Comparison of ENCODE assay signal across 25 cellular contexts in genomic region chr1:1055841-1056736, GRCh38. TPM values are rescaled to one million over a fixed set of nuclear protein-coding genes. Genes with fewer than 3 reads are reported as not detected.
DNase-seq lines count a peak whose midpoint lies in the region; ATAC-seq, FAIRE-seq and TF ChIP-seq lines count a peak whose summit lies in the region.
"Had no signal": no experiment of that assay in that cellular context is flagged by ENCODE, and none has a peak within 500 bp of the region (broad histone marks: within the 10 kb centered on the region; RNA-seq: fewer than 3 reads in every experiment).

No MANE protein-coding gene starts in this region.

- CTCF ChIA-PET in H1 (lab: Charles Lee; ENCODE audit: partially characterized antibody): interaction anchor here (1.1 to 10.2 kb wide), 3 partner anchors 7 to 72 kb away, joined by 3 to 70 read pairs (median 37); no protein-coding TSS in a partner anchor

- no peak overlapping the region for H3K18ac ChIP-seq in H1 (ENCODE audit: extremely low read depth, low read length)

- ATAC-seq in activated naive CD8-positive, alpha-beta T cell treated with anti-CD3 and anti-CD28 coated beads, Interleukin-2, amount 50 U/mL, for 24 hours: no peak
- ATAC-seq: SK-N-SH treated with all-trans-retinoic acid at 6 μM for 48 hours had no signal

- peaks cover 0 to 9% (median 6%) of the 10 kb centered on the region in 4 experiments; a peak in 5 of 7 replicates for H3K4me1 ChIP-seq in H1 (replicated peaks in 1 of 4; ENCODE audit: control insufficient read depth in 3 of 4, insufficient read depth in 4 of 4, low read length in 3 of 4)
- H3K4me1 ChIP-seq: BE2C had no signal

- peaks cover 2 to 38% (median 24%) of the 10 kb centered on the region in 4 experiments; a peak in 6 of 8 replicates for H3K36me3 ChIP-seq in H1 (ENCODE audit: control insufficient read depth in 2 of 4, insufficient read depth in 4 of 4, low read length in 3 of 4)
- H3K36me3 ChIP-seq: BE2C had no signal

- 90% methylated on average over 34 of the region's 50 CpGs; no CpG with 5 or more reads in 1 of the 2 experiments for WGBS in H1 (ENCODE audit: extremely low coverage in 1 of 2, insufficient coverage in 1 of 2, insufficient read length in 1 of 2, insufficient replicate concordance in 2 of 2, low coverage in 1 of 2, low lambda C conversion rate in 2 of 2, missing lambda C conversion rate in 1 of 2), 2 experiments

- no peaks in the 10 kb centered on the region for H3K79me2 ChIP-seq in H1 (ENCODE audit: control insufficient read depth in 1 of 2, insufficient read depth in 2 of 2, low read length in 2 of 2)

- H3K4ac ChIP-seq in H1 (replicated peaks; ENCODE audit: insufficient read length, low read depth, low read length): no peak overlapping the region

- peaks cover 21% of the 10 kb centered on the region for H3K4me1 Mint-ChIP-seq in activated naive CD8-positive, alpha-beta T cell treated with anti-CD3 and anti-CD28 coated beads for 36 hours
- H3K4me1 Mint-ChIP-seq in activated naive CD8-positive, alpha-beta T cell treated with anti-CD3 and anti-CD28 coated beads, Interleukin-2, amount 50 U/mL, for 24 hours: peaks cover 17% of the 10 kb centered on the region

- no peak overlapping the region for H3K4me2 ChIP-seq in H1 (ENCODE audit: insufficient read depth in 1 of 2, low read depth in 2 of 2, low read length in 2 of 2)
- H3K4me2 ChIP-seq: KMS-11 had no signal

- POLR2A ChIA-PET in H1 (lab: Charles Lee; ENCODE audit: partially characterized antibody): interaction anchor here (0.9 to 6.9 kb wide), 14 partner anchors 8 to 254 kb away, joined by 3 to 70 read pairs (median 4); partner anchors contain the start of gene PERM1

- no peak overlapping the region for H2BK120ac ChIP-seq in H1 (replicated peaks; ENCODE audit: low read depth, low read length)

- H3K14ac ChIP-seq in H1 (ENCODE audit: insufficient read length): no peak overlapping the region

- H3K27me3 Mint-ChIP-seq in activated naive CD8-positive, alpha-beta T cell treated with anti-CD3 and anti-CD28 coated beads for 36 hours: peaks cover 26% of the 10 kb centered on the region
- peaks cover 22% of the 10 kb centered on the region for H3K27me3 Mint-ChIP-seq in activated naive CD8-positive, alpha-beta T cell treated with anti-CD3 and anti-CD28 coated beads, Interleukin-2, amount 50 U/mL, for 24 hours

- no peak overlapping the region for H2BK20ac ChIP-seq in H1 (ENCODE audit: low read length)

- 0 out of 2 replicates have a peak overlapping the region, but pooled peaks have one; percentile 1 for H2BK12ac ChIP-seq in H1 (ENCODE audit: low read depth, low read length)

- no peaks in the 10 kb centered on the region for H3K9me3 Mint-ChIP-seq in activated naive CD8-positive, alpha-beta T cell treated with anti-CD3 and anti-CD28 coated beads for 36 hours
- no peaks in the 10 kb centered on the region for H3K9me3 Mint-ChIP-seq in activated naive CD8-positive, alpha-beta T cell treated with anti-CD3 and anti-CD28 coated beads, Interleukin-2, amount 50 U/mL, for 24 hours
- H3K9me3 Mint-ChIP-seq: CD4-positive, CD25-positive, alpha-beta regulatory T cell had no signal

- H3K9ac ChIP-seq in H1 (replicated peaks in 1 of 4; ENCODE audit: extremely low read depth in 1 of 4, low read depth in 3 of 4, low read length in 3 of 4): no peak overlapping the region
- H3K9ac ChIP-seq: GM23248, KMS-11 had no signal

- peaks cover 5% of the 10 kb centered on the region; the same call in 1 of the 2 replicates for H3K79me1 ChIP-seq in H1 (ENCODE audit: low read depth, low read length)

- TF ChIP-seq EP300 in H1 (IDR thresholded peaks at IDR 0.05; ENCODE audit: borderline replicate concordance in 1 of 2, low read depth in 2 of 2, low read length in 2 of 2): no peak

- no peak overlapping the region for H4K91ac ChIP-seq in H1 (replicated peaks; ENCODE audit: insufficient read length, low read length)

- H2AFZ ChIP-seq in H1 (ENCODE audit: low read length): no peak overlapping the region
- H2AFZ ChIP-seq: GM23248 had no signal

- H3K27me3 ChIP-seq in H1 (replicated peaks in 1 of 4; ENCODE audit: control insufficient read depth in 3 of 4, extremely low read depth in 1 of 4, insufficient read depth in 3 of 4, low read length in 3 of 4): peaks cover 6 to 28% (median 20%) of the 10 kb centered on the region in 4 experiments

- no peak overlapping the region for H2BK15ac ChIP-seq in H1 (ENCODE audit: low read length)

- no peak for TF ChIP-seq RAD21 in H1 (IDR thresholded peaks at IDR 0.05 in 1 of 2, conservative IDR thresholded peaks at IDR 0.05 in 1 of 2; ENCODE audit: low read depth in 2 of 2, low read length in 2 of 2)

- H2AK5ac ChIP-seq in H1 (ENCODE audit: low read depth, low read length): 0 out of 2 replicates have a peak overlapping the region, but pooled peaks have one; percentile 3

- H3K23me2 ChIP-seq in H1 (ENCODE audit: low read depth, low read length): peaks cover 7% of the 10 kb centered on the region; the same call in 1 of the 2 replicates

- TF ChIP-seq POLR2A in H1 (IDR thresholded peaks at IDR 0.05; ENCODE audit: control extremely low read depth in 1 of 2, low read depth in 2 of 2, low read length in 2 of 2): no peak

- H3K27ac Mint-ChIP-seq in activated naive CD8-positive, alpha-beta T cell treated with anti-CD3 and anti-CD28 coated beads for 36 hours: peak overlapping the region; percentile 20
- no peak overlapping the region for H3K27ac Mint-ChIP-seq in activated naive CD8-positive, alpha-beta T cell treated with anti-CD3 and anti-CD28 coated beads, Interleukin-2, amount 50 U/mL, for 24 hours
- H3K27ac Mint-ChIP-seq: CD4-positive, CD25-positive, alpha-beta regulatory T cell had no signal

- peaks cover 0 to 24% of the 10 kb centered on the region in 2 experiments for H4K20me1 ChIP-seq in H1 (replicated peaks in 1 of 2; ENCODE audit: control insufficient read depth in 1 of 2, insufficient read depth in 2 of 2, low read length in 2 of 2)

- H3K23ac ChIP-seq in H1 (ENCODE audit: insufficient read length): no peak overlapping the region

- no peak overlapping the region for H3K56ac ChIP-seq in H1 (replicated peaks; ENCODE audit: insufficient read length, low read depth, low read length)

- no peak overlapping the region for H3K27ac ChIP-seq in H1 (ENCODE audit: low read depth, low read length)
- H3K27ac ChIP-seq: GM23248, KMS-11 had no signal

- no peak for TF ChIP-seq CTCF in H1 (IDR thresholded peaks at IDR 0.05; ENCODE audit: control extremely low read depth in 1 of 3, insufficient read depth in 1 of 3, low read depth in 1 of 3, low read length in 3 of 3)
- no peak for TF ChIP-seq CTCF in D721Med (IDR thresholded peaks at IDR 0.05; ENCODE audit: insufficient read depth, missing control alignments)

- no peaks in the 10 kb centered on the region for H3K9me3 ChIP-seq in H1 (ENCODE audit: insufficient read depth in 2 of 2, low read depth in 1 of 2, low read length in 1 of 2)
- H3K9me3 ChIP-seq: BE2C had no signal

- no peak overlapping the region for H3K4me3 Mint-ChIP-seq in activated naive CD8-positive, alpha-beta T cell treated with anti-CD3 and anti-CD28 coated beads for 36 hours
- H3K4me3 Mint-ChIP-seq in activated naive CD8-positive, alpha-beta T cell treated with anti-CD3 and anti-CD28 coated beads, Interleukin-2, amount 50 U/mL, for 24 hours: no peak overlapping the region

- no peak overlapping the region for H3K4me3 ChIP-seq in H1 (ENCODE audit: extremely low read depth in 1 of 4, insufficient read depth in 2 of 4, low read depth in 3 of 4, low read length in 4 of 4)
- H3K4me3 ChIP-seq: GM23248 had no signal

- no peak overlapping the region for H4K8ac ChIP-seq in H1 (ENCODE audit: extremely low read depth, insufficient read depth, low read length)

- FAIRE-seq in H1 (lab: Jason Lieb, UNC) (no peak), urothelium cell line (lab: Jason Lieb, UNC) (peak; percentile 79), D721Med (lab: Jason Lieb, UNC) (no peak)
- FAIRE-seq: GM19239 had no signal

- H2BK5ac ChIP-seq in H1 (ENCODE audit: low read depth, low read length): no peak overlapping the region

- DNase-seq in activated naive CD8-positive, alpha-beta T cell treated with anti-CD3 and anti-CD28 coated beads for 36 hours: no peak
- no peak for DNase-seq in activated naive CD8-positive, alpha-beta T cell treated with anti-CD3 and anti-CD28 coated beads, Interleukin-2, amount 50 U/mL, for 24 hours
- DNase-seq in H1 (ENCODE audit: low read depth in 1 of 2, low spot score in 2 of 2) (no peak), urothelium cell line (ENCODE audit: low spot score) (no peak), D721Med (ENCODE audit: insufficient read length, low spot score) (no peak), ACHN (no peak)
- DNase-seq: 8988T; BE2C; CD4-positive, CD25-positive, alpha-beta regulatory T cell; COR-L47; GDM1; GM23248; HCEC 1CT; NCI-H1417; NCI-H187; NCI-H2107; NCI-H510A treated with DMSO at 0.1 percent for 48 hours; NCI-H82; OCI-M1; SHP77 treated with DMSO at 0.1 percent for 48 hours had no signal

- in situ Hi-C loops in ACHN (cut with HindIII; ENCODE audit: low pct_ligation_motif_present, low pct_unique_long_range_greater_than_20kb, low sequenced_read_pairs): no loop called here

- H4K5ac ChIP-seq in H1 (ENCODE audit: insufficient read length, low read depth, low read length): no peak overlapping the region

- H3K36me3 Mint-ChIP-seq in activated naive CD8-positive, alpha-beta T cell treated with anti-CD3 and anti-CD28 coated beads for 36 hours: peaks cover 15% of the 10 kb centered on the region
- peaks cover 9% of the 10 kb centered on the region for H3K36me3 Mint-ChIP-seq in activated naive CD8-positive, alpha-beta T cell treated with anti-CD3 and anti-CD28 coated beads, Interleukin-2, amount 50 U/mL, for 24 hours (ENCODE audit: low read depth)
- H3K36me3 Mint-ChIP-seq: CD4-positive, CD25-positive, alpha-beta regulatory T cell had no signal

RNA-seq across cellular contexts. Expression of gene RNF223, which starts 18.0 kb away (rescaled TPM):
- total RNA-seq in activated naive CD8-positive, alpha-beta T cell treated with anti-CD3 and anti-CD28 coated beads for 36 hours: not detected
- not detected in 2 replicates for total RNA-seq in H1 (2021; fragmentation: NEBNext Ultra II Directional; extraction: Animal tissue kit (Norgen Biotek cat#: 25700))
- polyA plus RNA-seq in H1 (2011; rRNA removed): not detected in 2 replicates
- not detected for polyA plus RNA-seq in H1 (2011; cell fraction: cytosol; rRNA removed)
- not detected for polyA plus RNA-seq in H1 (2011; cell fraction: nucleus; rRNA removed)
- not detected in 4 replicates for polyA plus RNA-seq in H1 (2012, experiment 1 of 2)
- not detected for polyA plus RNA-seq in H1 (2012, experiment 2 of 2)
- 0.02 TPM for polyA plus RNA-seq in H1 (2013, experiment 1 of 2)
- polyA plus RNA-seq in H1 (2013, experiment 2 of 2): not detected
- polyA minus RNA-seq in H1 (2011; rRNA and poly(A)+ RNA removed): not detected in 2 replicates
- polyA minus RNA-seq in H1 (2011; cell fraction: cytosol; rRNA and poly(A)+ RNA removed): not detected
- polyA minus RNA-seq in H1 (2011; cell fraction: nucleus; rRNA and poly(A)+ RNA removed): 0.40 TPM
- total RNA-seq: CD4-positive, CD25-positive, alpha-beta regulatory T cell; Daoy; GM23248; RPMI7951 had no signal
- polyA plus RNA-seq: CD4-positive, CD25-positive, alpha-beta regulatory T cell; GM23248 had no signal

RNA-seq across cellular contexts. Expression of gene AGRN, which starts 36.2 kb away (rescaled TPM):
- total RNA-seq in activated naive CD8-positive, alpha-beta T cell treated with anti-CD3 and anti-CD28 coated beads for 36 hours: 10 to 100 TPM; 30.4 to 30.5 TPM
- total RNA-seq in H1 (2021; fragmentation: NEBNext Ultra II Directional; extraction: Animal tissue kit (Norgen Biotek cat#: 25700)): 155 and 162 TPM in 2 replicates
- polyA plus RNA-seq in H1 (2011; rRNA removed): 52.3 and 104 TPM in 2 replicates
- polyA plus RNA-seq in H1 (2011; cell fraction: cytosol; rRNA removed): 82.7 TPM
- 556 TPM for polyA plus RNA-seq in H1 (2011; cell fraction: nucleus; rRNA removed)
- polyA plus RNA-seq in H1 (2012, experiment 1 of 2): 93.3 to 153 TPM (median 143 TPM) in 4 replicates
- polyA plus RNA-seq in H1 (2012, experiment 2 of 2): 95.8 TPM
- 113 TPM for polyA plus RNA-seq in H1 (2013, experiment 1 of 2)
- polyA plus RNA-seq in H1 (2013, experiment 2 of 2): 84.3 TPM
- 35.4 and 47.0 TPM in 2 replicates for polyA minus RNA-seq in H1 (2011; rRNA and poly(A)+ RNA removed)
- 94.9 TPM for polyA minus RNA-seq in H1 (2011; cell fraction: cytosol; rRNA and poly(A)+ RNA removed)
- polyA minus RNA-seq in H1 (2011; cell fraction: nucleus; rRNA and poly(A)+ RNA removed): 130 TPM

RNA-seq across cellular contexts. Expression of gene ISG15, which starts 42.8 kb away (rescaled TPM):
- 10 to 100 TPM; 71.7 to 78.4 TPM for total RNA-seq in activated naive CD8-positive, alpha-beta T cell treated with anti-CD3 and anti-CD28 coated beads for 36 hours
- total RNA-seq in H1 (2021; fragmentation: NEBNext Ultra II Directional; extraction: Animal tissue kit (Norgen Biotek cat#: 25700)): 27.7 and 29.3 TPM in 2 replicates
- polyA plus RNA-seq in H1 (2011; rRNA removed): 121 and 123 TPM in 2 replicates
- polyA plus RNA-seq in H1 (2011; cell fraction: cytosol; rRNA removed): 83.6 TPM
- 56.0 TPM for polyA plus RNA-seq in H1 (2011; cell fraction: nucleus; rRNA removed)
- 15.3 to 54.0 TPM (median 48.7 TPM) in 4 replicates for polyA plus RNA-seq in H1 (2012, experiment 1 of 2)
- 32.5 TPM for polyA plus RNA-seq in H1 (2012, experiment 2 of 2)
- 35.2 TPM for polyA plus RNA-seq in H1 (2013, experiment 1 of 2)
- 36.8 TPM for polyA plus RNA-seq in H1 (2013, experiment 2 of 2)
- polyA minus RNA-seq in H1 (2011; rRNA and poly(A)+ RNA removed): 6.5 and 11.0 TPM in 2 replicates
- 18.9 TPM for polyA minus RNA-seq in H1 (2011; cell fraction: cytosol; rRNA and poly(A)+ RNA removed)
- 13.1 TPM for polyA minus RNA-seq in H1 (2011; cell fraction: nucleus; rRNA and poly(A)+ RNA removed)

RNA-seq across cellular contexts. Expression of gene HES4, which starts 56.2 kb away (rescaled TPM):
- total RNA-seq in activated naive CD8-positive, alpha-beta T cell treated with anti-CD3 and anti-CD28 coated beads for 36 hours: 1 to 10 TPM in 1 of 2 experiments, under 1 TPM in 1; 0.93 to 1.1 TPM
- total RNA-seq in H1 (2021; fragmentation: NEBNext Ultra II Directional; extraction: Animal tissue kit (Norgen Biotek cat#: 25700)): 1.2 and 2.8 TPM in 2 replicates
- polyA plus RNA-seq in H1 (2011; rRNA removed): 3.5 and 12.8 TPM in 2 replicates
- polyA plus RNA-seq in H1 (2011; cell fraction: cytosol; rRNA removed): 8.3 TPM
- 14.5 TPM for polyA plus RNA-seq in H1 (2011; cell fraction: nucleus; rRNA removed)
- 1.1 to 1.7 TPM (median 1.3 TPM) in 3 of 4 replicates, not detected in the other for polyA plus RNA-seq in H1 (2012, experiment 1 of 2)
- polyA plus RNA-seq in H1 (2012, experiment 2 of 2): 0.43 TPM
- polyA plus RNA-seq in H1 (2013, experiment 1 of 2): 3.8 TPM
- 3.2 TPM for polyA plus RNA-seq in H1 (2013, experiment 2 of 2)
- not detected in 2 replicates for polyA minus RNA-seq in H1 (2011; rRNA and poly(A)+ RNA removed)
- 4.5 TPM for polyA minus RNA-seq in H1 (2011; cell fraction: cytosol; rRNA and poly(A)+ RNA removed)
- 3.4 TPM for polyA minus RNA-seq in H1 (2011; cell fraction: nucleus; rRNA and poly(A)+ RNA removed)

RNA-seq across cellular contexts. Expression of gene C1orf159, which starts 59.8 kb away (rescaled TPM):
- total RNA-seq in activated naive CD8-positive, alpha-beta T cell treated with anti-CD3 and anti-CD28 coated beads for 36 hours: 10 to 100 TPM; 18.9 to 19.0 TPM
- total RNA-seq in H1 (2021; fragmentation: NEBNext Ultra II Directional; extraction: Animal tissue kit (Norgen Biotek cat#: 25700)): 10.9 and 12.4 TPM in 2 replicates
- 10.0 and 15.7 TPM in 2 replicates for polyA plus RNA-seq in H1 (2011; rRNA removed)
- 11.1 TPM for polyA plus RNA-seq in H1 (2011; cell fraction: cytosol; rRNA removed)
- polyA plus RNA-seq in H1 (2011; cell fraction: nucleus; rRNA removed): 45.2 TPM
- polyA plus RNA-seq in H1 (2012, experiment 1 of 2): 6.7 to 11.8 TPM (median 10.8 TPM) in 4 replicates
- 9.1 TPM for polyA plus RNA-seq in H1 (2012, experiment 2 of 2)
- 8.9 TPM for polyA plus RNA-seq in H1 (2013, experiment 1 of 2)
- 8.4 TPM for polyA plus RNA-seq in H1 (2013, experiment 2 of 2)
- 2.8 and 4.3 TPM in 2 replicates for polyA minus RNA-seq in H1 (2011; rRNA and poly(A)+ RNA removed)
- 5.1 TPM for polyA minus RNA-seq in H1 (2011; cell fraction: cytosol; rRNA and poly(A)+ RNA removed)
- polyA minus RNA-seq in H1 (2011; cell fraction: nucleus; rRNA and poly(A)+ RNA removed): 14.2 TPM
